Comparison of ENCODE assay signal across 20 cellular contexts in the genomic region with DNA sequence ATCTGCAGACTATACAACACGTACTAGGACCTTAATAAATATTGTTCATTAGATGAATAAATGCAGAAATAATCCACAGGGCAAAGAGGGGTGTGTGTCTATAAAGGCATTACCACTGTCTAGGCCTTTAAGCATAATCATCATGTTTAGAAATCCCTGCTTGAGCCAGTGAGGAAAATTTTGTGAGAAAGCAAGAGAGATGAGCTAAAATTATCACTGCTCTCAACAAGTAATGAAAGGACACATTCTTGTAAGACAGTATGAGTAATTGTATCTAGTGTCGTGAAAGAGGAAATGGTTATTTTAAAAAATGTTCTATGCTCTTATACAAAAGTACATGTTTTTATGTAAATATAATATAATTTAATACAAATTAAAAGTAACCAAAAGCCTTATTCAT.
A peak's percentile ranks its signal among the peaks of the same experiment; 100 is the strongest.
DNase-seq lines count a peak whose midpoint lies in the region; ATAC-seq and TF ChIP-seq lines count a peak whose summit lies in the region.
"Had no signal": no experiment of that assay in that cellular context is flagged by ENCODE, and none has a peak within 500 bp of the region (broad histone marks: within the 10 kb centered on the region; RNA-seq: fewer than 3 reads in every experiment).

No MANE protein-coding gene starts in this region.

- H3K36me3 ChIP-seq in Loucy (ENCODE audit: insufficient read depth, low read length) (no peaks in the 10 kb centered on the region), SK-N-SH (replicated peaks in 1 of 2; ENCODE audit: control insufficient read depth in 1 of 2, insufficient read depth in 2 of 2, low read length in 1 of 2) (no peaks in the 10 kb centered on the region)
- H3K36me3 ChIP-seq: SJCRH30 had no signal

- H3K4me3 ChIP-seq in Loucy (ENCODE audit: low read length, poor library complexity, severe bottlenecking), result no peak overlapping the region
- H3K4me3 ChIP-seq in SK-N-SH (ENCODE audit: low read depth in 2 of 2, low read length in 1 of 2), result no peak overlapping the region
- H3K4me3 ChIP-seq in right cardiac atrium (ENCODE audit: low read length), result no peak overlapping the region
- H3K4me3 ChIP-seq: GM23248, SJCRH30 had no signal

- no peaks in the 10 kb centered on the region for H3K9me3 ChIP-seq in Loucy (ENCODE audit: insufficient read depth, low read depth, low read length)
- H3K9me3 ChIP-seq in SK-N-SH, result no peaks in the 10 kb centered on the region
- H3K9me3 ChIP-seq in right cardiac atrium (ENCODE audit: control insufficient read depth, low read length), result no peaks in the 10 kb centered on the region
- H3K9me3 ChIP-seq: SJCRH30 had no signal

- CTCF ChIA-PET in SK-N-SH (lab: Yijun Ruan, JAX), result no interaction called here

- no peak for TF ChIP-seq EP300 in SK-N-SH (IDR thresholded peaks at IDR 0.05; ENCODE audit: borderline replicate concordance in 1 of 2, low read depth in 1 of 2, low read length in 1 of 2)

- 59% methylated on average over 2 of the region's 2 CpGs for WGBS in SK-N-SH (ENCODE audit: low lambda C conversion rate)
- WGBS in right cardiac atrium, result 62% methylated on average over 2 of the region's 2 CpGs

- H3K27ac ChIP-seq in SK-N-SH (ENCODE audit: low read depth in 2 of 2, low read length in 1 of 2), result peak overlapping the region in 1 of 2 experiments; percentile 39; a peak in 1 of 4 replicates
- H3K27ac ChIP-seq in right cardiac atrium (ENCODE audit: low read length), result no peak overlapping the region
- H3K27ac ChIP-seq: GM23248, SJCRH30 had no signal

- POLR2A ChIA-PET in SK-N-SH (lab: Yijun Ruan, JAX), result no interaction called here

- TF ChIP-seq RAD21 in SK-N-SH (IDR thresholded peaks at IDR 0.05; ENCODE audit: low read length), result no peak

- intact Hi-C loops in right cardiac atrium (cut with DNase I), result no loop called here

- no peak for TF ChIP-seq CTCF in Loucy (conservative IDR thresholded peaks at IDR 0.05; ENCODE audit: low read length)
- TF ChIP-seq CTCF in SK-N-SH (IDR thresholded peaks at IDR 0.05), result no peak

- no peaks in the 10 kb centered on the region for H3K79me2 ChIP-seq in Loucy (ENCODE audit: insufficient read depth, low read length)
- no peaks in the 10 kb centered on the region for H3K79me2 ChIP-seq in SK-N-SH (ENCODE audit: insufficient read depth)

- H3K9me2 ChIP-seq in Loucy (replicated peaks; ENCODE audit: low read depth, low read length), result no peaks in the 10 kb centered on the region
- H3K9me2 ChIP-seq in SK-N-SH, result no peaks in the 10 kb centered on the region; the same call in 1 of the 2 replicates

- no peak overlapping the region for H3K4me2 ChIP-seq in Loucy (ENCODE audit: low read depth, low read length, poor library complexity, severe bottlenecking)
- H3K4me2 ChIP-seq in SK-N-SH, result peak overlapping the region; percentile 28; the same call in 1 of the 2 replicates

- H3K27me3 ChIP-seq in Loucy (ENCODE audit: insufficient read depth, low read length, poor library complexity, severe bottlenecking), result no peaks in the 10 kb centered on the region
- H3K27me3 ChIP-seq in SK-N-SH (ENCODE audit: insufficient read depth), result no peaks in the 10 kb centered on the region
- no peaks in the 10 kb centered on the region for H3K27me3 ChIP-seq in right cardiac atrium (ENCODE audit: control insufficient read depth, insufficient read depth)
- H3K27me3 ChIP-seq: SJCRH30 had no signal

- H3F3A ChIP-seq in Loucy (ENCODE audit: low read depth) (no peaks in the 10 kb centered on the region), SK-N-SH (replicated peaks; ENCODE audit: insufficient read depth) (peaks cover 3% of the 10 kb centered on the region)

- DNase-seq in SK-N-SH (no peak), foreskin melanocyte (peak; percentile 75), superior temporal gyrus (ENCODE audit: extremely low spot score) (peak; percentile 31), DMS79 treated with DMSO at 0.1 percent for 48 hours (lab: John Stamatoyannopoulos, UW) (no peak), NCI-H1105 (lab: John Stamatoyannopoulos, UW) (no peak), right cardiac atrium (no peak)
- DNase-seq: ACHN; Calu3; CD4-positive, alpha-beta T cell; DMS53; GM23248; KBM-7; NCI-H1092; NCI-H1694; NCI-H2107; NCI-H2227 treated with DMSO at 0.1 percent for 48 hours; NCI-H524 treated with DMSO at 0.1 percent for 48 hours; SJCRH30 had no signal

- no peaks in the 10 kb centered on the region for H4K20me1 ChIP-seq in Loucy (ENCODE audit: insufficient read depth, low read length, poor library complexity, severe bottlenecking)
- H4K20me1 ChIP-seq in SK-N-SH (ENCODE audit: insufficient read depth), result no peaks in the 10 kb centered on the region

- H2AFZ ChIP-seq in Loucy (ENCODE audit: low read length) (peak overlapping the region; percentile 32; the same call in 1 of the 2 replicates), SK-N-SH (ENCODE audit: low read depth) (peak overlapping the region; percentile 42; the same call in 1 of the 2 replicates)
- H2AFZ ChIP-seq: GM23248 had no signal

- no peak overlapping the region for H3K9ac ChIP-seq in Loucy (ENCODE audit: low read depth, low read length, poor library complexity, severe bottlenecking)
- no peak overlapping the region for H3K9ac ChIP-seq in SK-N-SH
- H3K9ac ChIP-seq: GM23248 had no signal

- ATAC-seq in right cardiac atrium, result no peak
- ATAC-seq: HCT116 had no signal

- no peaks in the 10 kb centered on the region for H3K4me1 ChIP-seq in Loucy (ENCODE audit: insufficient read depth, low read length, poor library complexity, severe bottlenecking)
- no peaks in the 10 kb centered on the region; a peak in 2 of 4 replicates for H3K4me1 ChIP-seq in SK-N-SH (ENCODE audit: control insufficient read depth in 1 of 2, insufficient read depth in 2 of 2, low read depth in 1 of 2, low read length in 1 of 2)
- no peaks in the 10 kb centered on the region for H3K4me1 ChIP-seq in right cardiac atrium (ENCODE audit: control insufficient read depth, insufficient read depth, low read length)
- H3K4me1 ChIP-seq: SJCRH30 had no signal

TF ChIP-seq in SK-N-SH, 30 proteins besides CTCF, POLR2A, EP300 and RAD21 (continues in another document):
- TF ChIP-seq MXI1 (IDR thresholded peaks at IDR 0.05; ENCODE audit: low read depth, low read length), result no peak
- TF ChIP-seq SIN3A (IDR thresholded peaks at IDR 0.05; ENCODE audit: borderline replicate concordance, low read depth, low read length), result no peak
- no peak for TF ChIP-seq POLR2AphosphoS5 (IDR thresholded peaks at IDR 0.05; ENCODE audit: low read depth, low read length)
- no peak for TF ChIP-seq USF2 (IDR thresholded peaks at IDR 0.05; ENCODE audit: borderline replicate concordance, low read depth, low read length)
- TF ChIP-seq MEF2A (IDR thresholded peaks at IDR 0.05; ENCODE audit: borderline replicate concordance, low read depth), result no peak
- TF ChIP-seq, protein P1, sequence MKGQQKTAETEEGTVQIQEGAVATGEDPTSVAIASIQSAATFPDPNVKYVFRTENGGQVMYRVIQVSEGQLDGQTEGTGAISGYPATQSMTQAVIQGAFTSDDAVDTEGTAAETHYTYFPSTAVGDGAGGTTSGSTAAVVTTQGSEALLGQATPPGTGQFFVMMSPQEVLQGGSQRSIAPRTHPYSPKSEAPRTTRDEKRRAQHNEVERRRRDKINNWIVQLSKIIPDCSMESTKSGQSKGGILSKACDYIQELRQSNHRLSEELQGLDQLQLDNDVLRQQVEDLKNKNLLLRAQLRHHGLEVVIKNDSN (IDR thresholded peaks at IDR 0.05; ENCODE audit: borderline replicate concordance, low read depth), result no peak
- no peak for TF ChIP-seq FOXJ3 (CRISPR knock-in tag; IDR thresholded peaks at IDR 0.05)
- TF ChIP-seq, protein P2, sequence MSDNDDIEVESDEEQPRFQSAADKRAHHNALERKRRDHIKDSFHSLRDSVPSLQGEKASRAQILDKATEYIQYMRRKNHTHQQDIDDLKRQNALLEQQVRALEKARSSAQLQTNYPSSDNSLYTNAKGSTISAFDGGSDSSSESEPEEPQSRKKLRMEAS (IDR thresholded peaks at IDR 0.05; ENCODE audit: low read depth), result no peak
- TF ChIP-seq ELF1 (IDR thresholded peaks at IDR 0.05), result no peak
- TF ChIP-seq RXRA (IDR thresholded peaks at IDR 0.05; ENCODE audit: borderline replicate concordance, low read depth), result no peak
- no peak for TF ChIP-seq FOXM1 (IDR thresholded peaks at IDR 0.05; ENCODE audit: low read depth)
- TF ChIP-seq JUND (IDR thresholded peaks at IDR 0.05), result no peak
- no peak for TF ChIP-seq EZH2phosphoT487 (IDR thresholded peaks at IDR 0.05; ENCODE audit: borderline replicate concordance, low read depth)
- TF ChIP-seq, protein P3, sequence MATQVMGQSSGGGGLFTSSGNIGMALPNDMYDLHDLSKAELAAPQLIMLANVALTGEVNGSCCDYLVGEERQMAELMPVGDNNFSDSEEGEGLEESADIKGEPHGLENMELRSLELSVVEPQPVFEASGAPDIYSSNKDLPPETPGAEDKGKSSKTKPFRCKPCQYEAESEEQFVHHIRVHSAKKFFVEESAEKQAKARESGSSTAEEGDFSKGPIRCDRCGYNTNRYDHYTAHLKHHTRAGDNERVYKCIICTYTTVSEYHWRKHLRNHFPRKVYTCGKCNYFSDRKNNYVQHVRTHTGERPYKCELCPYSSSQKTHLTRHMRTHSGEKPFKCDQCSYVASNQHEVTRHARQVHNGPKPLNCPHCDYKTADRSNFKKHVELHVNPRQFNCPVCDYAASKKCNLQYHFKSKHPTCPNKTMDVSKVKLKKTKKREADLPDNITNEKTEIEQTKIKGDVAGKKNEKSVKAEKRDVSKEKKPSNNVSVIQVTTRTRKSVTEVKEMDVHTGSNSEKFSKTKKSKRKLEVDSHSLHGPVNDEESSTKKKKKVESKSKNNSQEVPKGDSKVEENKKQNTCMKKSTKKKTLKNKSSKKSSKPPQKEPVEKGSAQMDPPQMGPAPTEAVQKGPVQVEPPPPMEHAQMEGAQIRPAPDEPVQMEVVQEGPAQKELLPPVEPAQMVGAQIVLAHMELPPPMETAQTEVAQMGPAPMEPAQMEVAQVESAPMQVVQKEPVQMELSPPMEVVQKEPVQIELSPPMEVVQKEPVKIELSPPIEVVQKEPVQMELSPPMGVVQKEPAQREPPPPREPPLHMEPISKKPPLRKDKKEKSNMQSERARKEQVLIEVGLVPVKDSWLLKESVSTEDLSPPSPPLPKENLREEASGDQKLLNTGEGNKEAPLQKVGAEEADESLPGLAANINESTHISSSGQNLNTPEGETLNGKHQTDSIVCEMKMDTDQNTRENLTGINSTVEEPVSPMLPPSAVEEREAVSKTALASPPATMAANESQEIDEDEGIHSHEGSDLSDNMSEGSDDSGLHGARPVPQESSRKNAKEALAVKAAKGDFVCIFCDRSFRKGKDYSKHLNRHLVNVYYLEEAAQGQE (IDR thresholded peaks at IDR 0.05; ENCODE audit: low read depth, low read length), result no peak
- no peak for TF ChIP-seq TAF1 (IDR thresholded peaks at IDR 0.05; ENCODE audit: borderline replicate concordance, low read depth, low read length)

Comparison
In these comparisons a context has a peak if more than half of its experiments do, and no peak if none do; other contexts are left out.
1. DNase-seq: peak in foreskin melanocyte (single experiment) and superior temporal gyrus (single experiment); none in SK-N-SH (single experiment), DMS79 treated with DMSO at 0.1 percent for 48 hours (single experiment), NCI-H1105 (single experiment) and right cardiac atrium (0 of 3).